ENCODE assay signal across 8 cellular contexts in the genomic region with DNA sequence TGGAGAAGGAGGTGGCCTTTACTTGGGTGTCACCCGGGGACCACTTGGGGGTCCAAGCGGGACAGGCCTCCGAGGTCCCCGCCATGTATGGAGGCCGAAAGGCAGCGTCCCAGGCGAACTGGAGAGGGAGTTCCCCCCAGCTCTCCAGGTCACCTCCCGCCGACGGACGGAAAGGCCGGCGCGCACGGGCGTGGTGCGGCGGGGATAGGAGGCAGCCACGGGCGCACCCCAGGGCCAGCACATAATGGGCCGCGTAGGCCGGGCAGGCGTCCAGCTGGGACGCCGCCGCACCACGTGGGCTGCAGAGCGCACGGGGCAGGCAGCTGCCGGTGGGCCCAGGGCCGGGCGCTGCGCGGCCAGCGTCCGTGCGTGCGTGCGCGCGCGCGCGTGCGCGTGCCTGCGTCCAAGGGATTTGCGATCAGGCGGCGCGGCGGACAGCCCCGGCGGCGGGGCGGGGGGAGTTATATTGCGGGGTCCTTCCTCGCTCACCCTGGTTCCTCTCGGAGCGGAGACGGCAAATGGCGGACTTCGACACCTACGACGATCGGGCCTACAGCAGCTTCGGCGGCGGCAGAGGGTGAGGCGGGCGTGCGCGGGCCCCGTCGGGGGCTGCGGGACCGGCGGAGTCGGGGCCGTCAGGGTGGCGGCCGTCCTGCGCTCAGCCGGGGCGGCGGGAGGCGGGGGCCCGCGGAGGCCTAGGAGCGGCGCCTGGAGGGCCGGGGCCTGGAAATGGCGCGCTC. TPM values are rescaled to one million over a fixed set of nuclear protein-coding genes. Genes with fewer than 3 reads are reported as not detected.
DNase-seq lines count a peak whose midpoint lies in the region; ATAC-seq, FAIRE-seq and TF ChIP-seq lines count a peak whose summit lies in the region.

A gene (plus strand): TSS at position 491 of the 740 bp plus-strand sequence. CDS start 28 bp downstream, at position 519.

- POLR2A ChIA-PET in AG04450 (lab: Yijun Ruan, JAX): interaction anchor here (0.6 to 1.8 kb wide), 10 partner anchors 9 to 223 kb away, joined by 3 to 6 read pairs (median 4); no protein-coding TSS in a partner anchor

- TF ChIP-seq CTCF in AG04450 (IDR thresholded peaks at IDR 0.05; ENCODE audit: low read depth, low read length) (no peak), WI38 (IDR thresholded peaks at IDR 0.05; ENCODE audit: low read depth, low read length) (no peak), mammary epithelial cell (conservative IDR thresholded peaks at IDR 0.05 in 1 of 2, IDR thresholded peaks at IDR 0.05 in 1 of 2; ENCODE audit: extremely low read depth in 1 of 2, insufficient read depth in 1 of 2, low read depth in 1 of 2, low read length in 2 of 2) (no peak)

- no TSS peak for BruUV-seq in mammary epithelial cell (replicated peaks; lab: Mats Ljungman, UMichigan)

- dilution Hi-C loops in mammary epithelial cell (cut with HindIII; ENCODE audit: low sequenced_read_pairs): no loop called here

- H3K4me1 ChIP-seq in mammary epithelial cell (ENCODE audit: insufficient read depth, low read length) (peaks cover 33% of the 10 kb centered on the region), small intestine (ENCODE audit: control insufficient read depth in 2 of 2, insufficient read depth in 1 of 2, low read depth in 1 of 2, low read length in 1 of 2) (no peaks in the 10 kb centered on the region)

- H3K27me3 ChIP-seq in AG04450 (ENCODE audit: control insufficient read depth, insufficient read depth, low read length): no peaks in the 10 kb centered on the region
- H3K27me3 ChIP-seq in mammary epithelial cell (ENCODE audit: insufficient read depth, low read length): no peaks in the 10 kb centered on the region
- no peaks in the 10 kb centered on the region for H3K27me3 ChIP-seq in small intestine (ENCODE audit: control insufficient read depth in 2 of 2, insufficient read depth in 2 of 2, low read length in 2 of 2)

- WGBS in mammary epithelial cell (ENCODE audit: low coverage, missing lambda C conversion rate): 4% methylated on average over 9 of the region's 95 CpGs
- 0% methylated on average over 61 to 95 of the region's 95 CpGs for WGBS in small intestine, 3 donors

- intact Hi-C loops in mammary epithelial cell (cut with micrococcal nuclease): loop anchor here (1.0 to 2.0 kb wide), 5 partner anchors 41 to 105 kb away; a partner anchor contains a TSS

- H3K27ac ChIP-seq in AG04450 (ENCODE audit: low read depth, low read length) (peak within 1 kb of the TSS; percentile 84), mammary epithelial cell (ENCODE audit: insufficient read depth, low read depth, low read length) (peak within 1 kb of the TSS; percentile 86), small intestine (ENCODE audit: low read depth in 1 of 2, low read length in 1 of 2) (peak within 1 kb of the TSS; percentile 92 to 94)

- in situ Hi-C loops in mammary epithelial cell (cut with MboI; ENCODE audit: low sequenced_read_pairs in 2 of 2): no loop called here

- H3K36me3 ChIP-seq in mammary epithelial cell (ENCODE audit: insufficient read depth, low read length): peaks cover 14% of the 10 kb centered on the region
- H3K36me3 ChIP-seq in small intestine (ENCODE audit: control insufficient read depth in 2 of 2, insufficient read depth in 2 of 2, low read length in 2 of 2): no peaks in the 10 kb centered on the region

- H2AFZ ChIP-seq in mammary epithelial cell (ENCODE audit: low read depth, low read length): peak within 1 kb of the TSS; percentile 90

- H3K9ac ChIP-seq in mammary epithelial cell (ENCODE audit: insufficient read depth, low read length): peak within 1 kb of the TSS; percentile 97

- peak; percentile 85 for ATAC-seq in GM18909 (IDR thresholded peaks at IDR 0.05; ENCODE audit: poor library complexity, unreplicated experiment)
- ATAC-seq in HG03159 (IDR thresholded peaks at IDR 0.05; ENCODE audit: unreplicated experiment): peak; percentile 81

- H3K79me2 ChIP-seq in mammary epithelial cell (ENCODE audit: insufficient read depth, low read length): peaks cover 49% of the 10 kb centered on the region

- H4K20me1 ChIP-seq in mammary epithelial cell (ENCODE audit: insufficient read depth, low read length): no peaks in the 10 kb centered on the region

- no peaks in the 10 kb centered on the region; the same call in 1 of the 2 replicates for H3K9me3 ChIP-seq in AG04450 (ENCODE audit: control insufficient read depth, insufficient read depth, low read length)
- no peaks in the 10 kb centered on the region for H3K9me3 ChIP-seq in mammary epithelial cell (replicated peaks; ENCODE audit: insufficient read depth, low read length)
- H3K9me3 ChIP-seq in small intestine (ENCODE audit: control insufficient read depth, low read depth): no peaks in the 10 kb centered on the region

- FAIRE-seq in small intestine (lab: Jason Lieb, UNC): no peak

- CTCF ChIA-PET in AG04450 (lab: Charles Lee) (interaction anchor here (0.5 to 1.5 kb wide), 4 partner anchors 9 to 106 kb away, joined by 4 read pairs; no protein-coding TSS in a partner anchor), mammary epithelial cell (lab: Charles Lee; ENCODE audit: low non-redundant PET) (interaction anchor here (0.6 kb wide), 1 partner anchor 27 kb away, joined by 4 read pairs; no protein-coding TSS in a partner anchor)

- H3K4me2 ChIP-seq in mammary epithelial cell (ENCODE audit: insufficient read depth, low read depth, low read length): peak within 1 kb of the TSS; percentile 97

- H3K4me3 ChIP-seq in AG04450 (ENCODE audit: low read depth, low read length) (peak within 1 kb of the TSS; percentile 78), WI38 (ENCODE audit: low read depth, low read length) (peak within 1 kb of the TSS; percentile 71), mammary epithelial cell (replicated peaks in 1 of 3; ENCODE audit: insufficient read depth in 1 of 3, low read depth in 2 of 3, low read length in 3 of 3) (peak within 1 kb of the TSS; percentile 83 to 98 (median 87)), small intestine (ENCODE audit: low read depth in 1 of 2, low read length in 2 of 2) (peak within 1 kb of the TSS; percentile 67 to 94)

- DNase-seq in AG04450 (ENCODE audit: low read depth, low spot score) (peak; percentile 83), NCI-H2227 treated with DMSO at 0.1 percent for 48 hours (lab: John Stamatoyannopoulos, UW) (peak; percentile 95), mammary epithelial cell (peak; percentile 94), iPS-NIHi11 (ENCODE audit: low spot score) (peak; percentile 98), small intestine (peak; percentile 94)

RNA-seq across cellular contexts. Expression of the gene that starts here (rescaled TPM):
- polyA plus RNA-seq in AG04450 (2011; rRNA removed) (378 and 404 TPM in 2 replicates), mammary epithelial cell (300 TPM), small intestine (100 to 1,000 TPM; 158 to 229 (median 162) TPM)
- 253 and 255 TPM in 2 replicates for polyA minus RNA-seq in AG04450 (2011; rRNA and poly(A)+ RNA removed)
- total RNA-seq in mammary epithelial cell: 100 to 1,000 TPM; 252 to 365 TPM
- 345 TPM for polyA minus RNA-seq in mammary epithelial cell

Comparison
In these comparisons a context has a peak if more than half of its experiments do, and no peak if none do; other contexts are left out.
1. Peak in every context shown above with its lines: DNase-seq, ATAC-seq, H3K4me3 ChIP-seq and H3K27ac ChIP-seq.